1 cellular context compared by ENCODE assay signal in genomic region chr5:42948961-42949347, GRCh38.
A peak's percentile ranks its signal among the peaks of the same experiment; 100 is the strongest.
TF ChIP-seq lines count a peak whose summit lies in the region.

No MANE protein-coding gene starts in this region.

TF ChIP-seq in GM12878, 131 proteins besides CTCF, POLR2A, EP300 and RAD21 (continued from another document):
- no peak for TF ChIP-seq SREBF1 (IDR thresholded peaks at IDR 0.05; ENCODE audit: low read length)
- no peak for TF ChIP-seq SMAD1 (IDR thresholded peaks at IDR 0.05; ENCODE audit: low read depth, partially characterized antibody)
- TF ChIP-seq, protein P1, sequence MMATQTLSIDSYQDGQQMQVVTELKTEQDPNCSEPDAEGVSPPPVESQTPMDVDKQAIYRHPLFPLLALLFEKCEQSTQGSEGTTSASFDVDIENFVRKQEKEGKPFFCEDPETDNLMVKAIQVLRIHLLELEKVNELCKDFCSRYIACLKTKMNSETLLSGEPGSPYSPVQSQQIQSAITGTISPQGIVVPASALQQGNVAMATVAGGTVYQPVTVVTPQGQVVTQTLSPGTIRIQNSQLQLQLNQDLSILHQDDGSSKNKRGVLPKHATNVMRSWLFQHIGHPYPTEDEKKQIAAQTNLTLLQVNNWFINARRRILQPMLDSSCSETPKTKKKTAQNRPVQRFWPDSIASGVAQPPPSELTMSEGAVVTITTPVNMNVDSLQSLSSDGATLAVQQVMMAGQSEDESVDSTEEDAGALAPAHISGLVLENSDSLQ (IDR thresholded peaks at IDR 0.05) = no peak
- no peak for TF ChIP-seq GATAD2B (conservative IDR thresholded peaks at IDR 0.05; ENCODE audit: low read depth)
- no peak for TF ChIP-seq RELA (IDR thresholded peaks at IDR 0.05; ENCODE audit: borderline replicate concordance, partially characterized antibody)
- TF ChIP-seq, protein P2, sequence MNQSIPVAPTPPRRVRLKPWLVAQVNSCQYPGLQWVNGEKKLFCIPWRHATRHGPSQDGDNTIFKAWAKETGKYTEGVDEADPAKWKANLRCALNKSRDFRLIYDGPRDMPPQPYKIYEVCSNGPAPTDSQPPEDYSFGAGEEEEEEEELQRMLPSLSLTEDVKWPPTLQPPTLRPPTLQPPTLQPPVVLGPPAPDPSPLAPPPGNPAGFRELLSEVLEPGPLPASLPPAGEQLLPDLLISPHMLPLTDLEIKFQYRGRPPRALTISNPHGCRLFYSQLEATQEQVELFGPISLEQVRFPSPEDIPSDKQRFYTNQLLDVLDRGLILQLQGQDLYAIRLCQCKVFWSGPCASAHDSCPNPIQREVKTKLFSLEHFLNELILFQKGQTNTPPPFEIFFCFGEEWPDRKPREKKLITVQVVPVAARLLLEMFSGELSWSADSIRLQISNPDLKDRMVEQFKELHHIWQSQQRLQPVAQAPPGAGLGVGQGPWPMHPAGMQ (IDR thresholded peaks at IDR 0.05; ENCODE audit: borderline replicate concordance) = no peak
- TF ChIP-seq USF2 (IDR thresholded peaks at IDR 0.05; ENCODE audit: borderline replicate concordance, low read depth, low read length) = no peak
- no peak for TF ChIP-seq SUZ12 (IDR thresholded peaks at IDR 0.05; ENCODE audit: unreplicated experiment)
- no peak for TF ChIP-seq ZNF384 (IDR thresholded peaks at IDR 0.05; ENCODE audit: borderline replicate concordance, low read depth, low read length)
- TF ChIP-seq, protein P3, sequence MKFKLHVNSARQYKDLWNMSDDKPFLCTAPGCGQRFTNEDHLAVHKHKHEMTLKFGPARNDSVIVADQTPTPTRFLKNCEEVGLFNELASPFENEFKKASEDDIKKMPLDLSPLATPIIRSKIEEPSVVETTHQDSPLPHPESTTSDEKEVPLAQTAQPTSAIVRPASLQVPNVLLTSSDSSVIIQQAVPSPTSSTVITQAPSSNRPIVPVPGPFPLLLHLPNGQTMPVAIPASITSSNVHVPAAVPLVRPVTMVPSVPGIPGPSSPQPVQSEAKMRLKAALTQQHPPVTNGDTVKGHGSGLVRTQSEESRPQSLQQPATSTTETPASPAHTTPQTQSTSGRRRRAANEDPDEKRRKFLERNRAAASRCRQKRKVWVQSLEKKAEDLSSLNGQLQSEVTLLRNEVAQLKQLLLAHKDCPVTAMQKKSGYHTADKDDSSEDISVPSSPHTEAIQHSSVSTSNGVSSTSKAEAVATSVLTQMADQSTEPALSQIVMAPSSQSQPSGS (IDR thresholded peaks at IDR 0.05; ENCODE audit: low read length) = no peak
- TF ChIP-seq BHLHE40 (IDR thresholded peaks at IDR 0.05; ENCODE audit: borderline replicate concordance in 1 of 2, low read depth in 2 of 2, low read length in 1 of 2) = no peak
- TF ChIP-seq ZBED1 (IDR thresholded peaks at IDR 0.05; ENCODE audit: borderline replicate concordance) = no peak
- no peak for TF ChIP-seq POU2F2 (IDR thresholded peaks at IDR 0.05; ENCODE audit: borderline replicate concordance, low read depth, low read length)
- TF ChIP-seq KDM1A (IDR thresholded peaks at IDR 0.05; ENCODE audit: borderline replicate concordance) = no peak
- peak; percentile 12 for TF ChIP-seq SIX5 (IDR thresholded peaks at IDR 0.05; ENCODE audit: low read depth, low read length, severe bottlenecking)
- TF ChIP-seq CBFB (IDR thresholded peaks at IDR 0.05; ENCODE audit: low read depth) = 0 out of 2 replicates have a peak, but pooled peaks have one; percentile 5
